12 cellular contexts compared by ENCODE assay signal in the genomic region with DNA sequence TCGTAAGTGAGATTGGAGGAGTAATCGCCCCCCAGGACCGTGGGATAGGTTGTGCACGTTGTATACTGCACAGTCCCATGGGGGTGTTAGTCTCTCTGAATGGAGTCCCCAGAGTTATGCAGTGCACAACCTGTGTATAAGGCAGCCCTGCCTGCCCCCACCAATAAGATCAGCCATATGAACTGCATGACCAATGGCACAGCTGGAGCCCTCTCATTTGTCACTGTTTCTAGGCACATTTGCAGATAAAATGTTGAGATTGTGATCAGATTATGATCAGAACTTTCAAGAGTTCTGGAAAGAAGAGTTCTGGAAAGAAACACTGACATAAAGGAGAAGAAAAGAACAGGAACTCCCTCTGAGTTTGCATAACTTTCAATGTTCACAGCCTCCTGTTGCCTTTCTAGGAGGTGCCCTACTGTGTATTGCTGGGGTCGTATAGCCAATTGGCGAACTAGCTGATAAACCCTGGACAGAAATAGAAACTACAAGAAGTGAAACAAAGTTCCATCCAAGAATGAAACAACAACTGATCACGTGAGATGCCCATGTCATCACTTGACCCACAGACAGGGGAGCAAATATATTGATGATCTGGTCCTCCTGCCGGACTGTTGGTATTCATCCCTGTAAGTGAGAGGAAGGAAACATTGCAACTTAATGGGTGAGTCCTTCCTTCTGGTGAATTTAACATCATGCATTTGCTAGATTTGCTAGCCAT. TPM values are rescaled to one million over a fixed set of nuclear protein-coding genes. Genes with fewer than 3 reads are reported as not detected.
DNase-seq lines count a peak whose midpoint lies in the region; ATAC-seq and TF ChIP-seq lines count a peak whose summit lies in the region.
"Had no signal": no experiment of that assay in that cellular context is flagged by ENCODE, and none has a peak within 500 bp of the region (broad histone marks: within the 10 kb centered on the region; RNA-seq: fewer than 3 reads in every experiment).

No MANE protein-coding gene starts in this region.

- H3K9me3 Mint-ChIP-seq in immature natural killer cell: no peaks in the 10 kb centered on the region
- H3K9me3 Mint-ChIP-seq: stimulated activated naive CD8-positive, alpha-beta T cell treated with anti-CD3 and anti-CD28 coated beads, Interleukin-15, Interleukin-2, amounts not matched to agents 100 ng/mL and 50 ng/mL, for 24 hours had no signal

- no peaks in the 10 kb centered on the region for H3K27me3 ChIP-seq in dorsolateral prefrontal cortex
- H3K27me3 ChIP-seq in gastroesophageal sphincter: no peaks in the 10 kb centered on the region
- H3K27me3 ChIP-seq: BLaER1 treated with 17β-estradiol and CSF1 and Interleukin-3, amounts not matched to agents 10 nM and 100 nM; pancreas had no signal

- CTCF ChIA-PET in RWPE1 (lab: Yijun Ruan, JAX): interaction anchor here (0.6 to 0.7 kb wide), 2 partner anchors 189 to 201 kb away, joined by 3 read pairs; no protein-coding TSS in a partner anchor

- H3K36me3 Mint-ChIP-seq in immature natural killer cell: peaks cover 8 to 11% (median 9%) of the 10 kb centered on the region in 3 donors

- no peak for TF ChIP-seq POLR2A in gastroesophageal sphincter (IDR thresholded peaks at IDR 0.05)

- peak; percentile 13 for DNase-seq in CD1c-positive myeloid dendritic cell (ENCODE audit: extremely low spot score)
- DNase-seq in GM19240 (ENCODE audit: insufficient read length, low spot score): peak; percentile 53
- peak; percentile 11 for DNase-seq in OCI-M1 (lab: John Stamatoyannopoulos, UW)
- no peak for DNase-seq in immature natural killer cell
- DNase-seq in dorsolateral prefrontal cortex: no peak
- no peak for DNase-seq in RWPE1 (ENCODE audit: low spot score)
- DNase-seq: activated naive CD8-positive, alpha-beta T cell treated with anti-CD3 and anti-CD28 coated beads, Interleukin-2, amount 10 ng/mL, durations not matched to agents 7 days and 5 days; pancreas had no signal

- POLR2A ChIA-PET in RWPE1 (lab: Yijun Ruan, JAX; ENCODE audit: low non-redundant PET): no interaction called here

- H3K4me1 Mint-ChIP-seq in immature natural killer cell: no peaks in the 10 kb centered on the region

- peaks cover 0 to 1% (median 0%) of the 10 kb centered on the region in 3 donors for H3K27me3 Mint-ChIP-seq in immature natural killer cell (ENCODE audit: low read depth in 3 of 3)
- H3K27me3 Mint-ChIP-seq: activated naive CD8-positive, alpha-beta T cell treated with anti-CD3 and anti-CD28 coated beads, Interleukin-2, amount 10 ng/mL, durations not matched to agents 7 days and 5 days; stimulated activated naive CD8-positive, alpha-beta T cell treated with anti-CD3 and anti-CD28 coated beads, Interleukin-15, Interleukin-2, amounts not matched to agents 100 ng/mL and 50 ng/mL, for 24 hours had no signal

- H3K4me3 Mint-ChIP-seq in immature natural killer cell: no peak overlapping the region
- H3K4me3 Mint-ChIP-seq: activated naive CD8-positive, alpha-beta T cell treated with anti-CD3 and anti-CD28 coated beads, Interleukin-2, amount 10 ng/mL, durations not matched to agents 7 days and 5 days; stimulated activated naive CD8-positive, alpha-beta T cell treated with anti-CD3 and anti-CD28 coated beads, Interleukin-15, Interleukin-2, amounts not matched to agents 100 ng/mL and 50 ng/mL, for 24 hours had no signal

- WGBS in gastroesophageal sphincter (ENCODE audit: low coverage in 1 of 2), 2 donors: 71 to 81% methylated on average over 4 to 8 of the region's 8 CpGs

- no peak overlapping the region for H3K4me3 ChIP-seq in dorsolateral prefrontal cortex
- H3K4me3 ChIP-seq in gastroesophageal sphincter: no peak overlapping the region
- H3K4me3 ChIP-seq: BLaER1 treated with 17β-estradiol and CSF1 and Interleukin-3, amounts not matched to agents 10 nM and 100 nM; pancreas had no signal

- no peak for TF ChIP-seq CTCF in dorsolateral prefrontal cortex (IDR thresholded peaks at IDR 0.05 in 54 of 56, conservative IDR thresholded peaks at IDR 0.05 in 2 of 56; ENCODE audit: low read depth in 1 of 56, partially characterized antibody in 56 of 56)
- no peak for TF ChIP-seq CTCF in gastroesophageal sphincter (IDR thresholded peaks at IDR 0.05)
- no peak for TF ChIP-seq CTCF in RWPE1 (conservative IDR thresholded peaks at IDR 0.05; ENCODE audit: low read depth)

- H3K36me3 ChIP-seq in gastroesophageal sphincter: peaks cover 0 to 15% of the 10 kb centered on the region in 2 donors
- H3K36me3 ChIP-seq: pancreas had no signal

- intact Hi-C loops in dorsolateral prefrontal cortex (cut with DNase I): no loop called here

- H3K27ac Mint-ChIP-seq in immature natural killer cell: no peak overlapping the region
- H3K27ac Mint-ChIP-seq: activated naive CD8-positive, alpha-beta T cell treated with anti-CD3 and anti-CD28 coated beads, Interleukin-2, amount 10 ng/mL, durations not matched to agents 7 days and 5 days; stimulated activated naive CD8-positive, alpha-beta T cell treated with anti-CD3 and anti-CD28 coated beads, Interleukin-15, Interleukin-2, amounts not matched to agents 100 ng/mL and 50 ng/mL, for 24 hours had no signal

- H3K9me3 ChIP-seq in gastroesophageal sphincter: no peaks in the 10 kb centered on the region
- H3K9me3 ChIP-seq: pancreas had no signal

- no peak for TF ChIP-seq EP300 in gastroesophageal sphincter (IDR thresholded peaks at IDR 0.05)

- H3K27ac ChIP-seq in dorsolateral prefrontal cortex (no peak overlapping the region), gastroesophageal sphincter (no peak overlapping the region), RWPE1 (no peak overlapping the region)
- H3K27ac ChIP-seq: BLaER1 treated with 17β-estradiol and CSF1 and Interleukin-3, amounts not matched to agents 10 nM and 100 nM; pancreas had no signal

- peaks cover 0 to 10% (median 5%) of the 10 kb centered on the region in 3 donors for H3K4me1 ChIP-seq in gastroesophageal sphincter
- H3K4me1 ChIP-seq: pancreas had no signal

- ATAC-seq in HG02970 (IDR thresholded peaks at IDR 0.05; ENCODE audit: low FRiP score, unreplicated experiment) (peak; percentile 74), gastroesophageal sphincter (no peak)
- ATAC-seq: pancreas had no signal

RNA-seq across cellular contexts. Expression of gene TOMM7, which starts 49.6 kb away (rescaled TPM):
- 100 to 1,000 TPM; 125 to 218 (median 190) TPM for polyA plus RNA-seq in immature natural killer cell
- 100 to 1,000 TPM; 155 to 488 (median 296) TPM for total RNA-seq in dorsolateral prefrontal cortex
- total RNA-seq in gastroesophageal sphincter: 100 to 1,000 TPM; 121 to 340 (median 231) TPM

Comparison
In these comparisons a context has a peak if more than half of its experiments do, and no peak if none do; other contexts are left out.
1. DNase-seq: peak in CD1c-positive myeloid dendritic cell (single experiment), GM19240 (single experiment) and OCI-M1 (single experiment); none in immature natural killer cell (0 of 3), dorsolateral prefrontal cortex (0 of 10) and RWPE1 (single experiment).